ENCODE assay signal across 19 cellular contexts in genomic region chr1:93565496-93566221, GRCh38.
DNase-seq lines count a peak whose midpoint lies in the region; FAIRE-seq and TF ChIP-seq lines count a peak whose summit lies in the region.
"Had no signal": no experiment of that assay in that cellular context is flagged by ENCODE, and none has a peak within 500 bp of the region (broad histone marks: within the 10 kb centered on the region; RNA-seq: fewer than 3 reads in every experiment).

No MANE protein-coding gene starts in this region.

- H4K20me1 ChIP-seq in SK-N-SH (ENCODE audit: insufficient read depth) (peaks cover 19% of the 10 kb centered on the region), osteoblast (ENCODE audit: insufficient read depth, low read length) (peaks cover 9% of the 10 kb centered on the region)

- no peak for TF ChIP-seq EP300 in SK-N-SH (IDR thresholded peaks at IDR 0.05; ENCODE audit: borderline replicate concordance in 1 of 2, low read depth in 1 of 2, low read length in 1 of 2)

- H3K9me3 ChIP-seq in SK-N-SH (no peaks in the 10 kb centered on the region), osteoblast (ENCODE audit: low read depth, low read length) (no peaks in the 10 kb centered on the region)
- H3K9me3 ChIP-seq: tibial artery had no signal

- no peak overlapping the region for H3K9ac ChIP-seq in SK-N-SH

- H3K4me2 ChIP-seq in SK-N-SH: peak overlapping the region; percentile 23; the same call in 1 of the 2 replicates
- no peak overlapping the region for H3K4me2 ChIP-seq in osteoblast (ENCODE audit: insufficient read depth, low read length)

- CTCF ChIA-PET in SK-N-SH (lab: Yijun Ruan, JAX): no interaction called here

- TF ChIP-seq CTCF in SK-N-SH (IDR thresholded peaks at IDR 0.05) (no peak), fibroblast of mammary gland (conservative IDR thresholded peaks at IDR 0.05; ENCODE audit: control insufficient read depth, insufficient read depth, low read depth, low read length) (no peak), osteoblast (IDR thresholded peaks at IDR 0.05; ENCODE audit: extremely low read depth, low read depth, low read length) (no peak)

- TF ChIP-seq RAD21 in SK-N-SH (IDR thresholded peaks at IDR 0.05; ENCODE audit: low read length): no peak

- DNase-seq in AG08395 (ENCODE audit: low spot score) (peak; percentile 31), SK-N-SH (no peak), fibroblast of mammary gland (ENCODE audit: low read depth) (peak; percentile 70), osteoblast (ENCODE audit: insufficient read length, low spot score, missing footprints) (peak; percentile 71), frontal cortex (ENCODE audit: low spot score in 2 of 2) (no peak), SIG-M5 treated with dmso at 0.1 percent for 504 hours (lab: John Stamatoyannopoulos, UW; ENCODE audit: unreplicated experiment) (no peak), NCI-H345 (lab: John Stamatoyannopoulos, UW) (no peak), NCI-H774 (lab: John Stamatoyannopoulos, UW) (no peak)
- DNase-seq: activated CD4-positive, alpha-beta T cell treated with anti-CD3 and anti-CD28 coated beads for 1 hour; activated T-cell treated with anti-CD3 and anti-CD28 coated beads, Interleukin-2, amount 50 U/mL, for 48 hours; effector CD8-positive, alpha-beta T cell; hippocampal formation; mesendoderm; NCI-H1048; NCI-H510A; nucleus accumbens; stimulated activated CD4-positive, alpha-beta T cell treated with anti-CD3 and anti-CD28 coated beads, Interleukin-12 subunit alpha, Interleukin-12 subunit beta, amount 100 ng/mL, for 4 hours; tibial artery had no signal

- H3K4me1 ChIP-seq in SK-N-SH (ENCODE audit: control insufficient read depth in 1 of 2, insufficient read depth in 2 of 2, low read depth in 1 of 2, low read length in 1 of 2) (peaks cover 6 to 17% of the 10 kb centered on the region in 2 experiments; a peak in 3 of 4 replicates), osteoblast (ENCODE audit: insufficient read depth, low read length) (peaks cover 23% of the 10 kb centered on the region)

- H3K27ac ChIP-seq in SK-N-SH (ENCODE audit: low read depth in 2 of 2, low read length in 1 of 2) (peak overlapping the region in 1 of 2 experiments; percentile 80; a peak in 3 of 4 replicates), osteoblast (ENCODE audit: low read depth, low read length) (peak overlapping the region; percentile 68)
- H3K27ac ChIP-seq: tibial artery had no signal

- H3F3A ChIP-seq in SK-N-SH (replicated peaks; ENCODE audit: insufficient read depth): peaks cover 87% of the 10 kb centered on the region

- 71% methylated on average over 4 of the region's 4 CpGs for WGBS in SK-N-SH (ENCODE audit: low lambda C conversion rate)

- no peak overlapping the region for H2AFZ ChIP-seq in SK-N-SH (ENCODE audit: low read depth)
- H2AFZ ChIP-seq in osteoblast (ENCODE audit: low read length): no peak overlapping the region

- POLR2A ChIA-PET in SK-N-SH (lab: Yijun Ruan, JAX): no interaction called here

- H3K4me3 ChIP-seq in SK-N-SH (ENCODE audit: low read depth in 2 of 2, low read length in 1 of 2): no peak overlapping the region
- no peak overlapping the region for H3K4me3 ChIP-seq in fibroblast of mammary gland (ENCODE audit: control insufficient read depth, low read depth, low read length)
- H3K4me3 ChIP-seq in osteoblast (ENCODE audit: insufficient read depth, low read length): no peak overlapping the region
- H3K4me3 ChIP-seq: tibial artery had no signal

- no peak for FAIRE-seq in frontal cortex (lab: Jason Lieb, UNC)
- FAIRE-seq: HTR-8/SVneo had no signal

- H3K27me3 ChIP-seq in SK-N-SH (ENCODE audit: insufficient read depth) (no peaks in the 10 kb centered on the region), osteoblast (ENCODE audit: insufficient read depth, low read length) (no peaks in the 10 kb centered on the region)
- H3K27me3 ChIP-seq: tibial artery had no signal

- peaks cover 63 to 84% of the 10 kb centered on the region in 2 experiments for H3K36me3 ChIP-seq in SK-N-SH (replicated peaks in 1 of 2; ENCODE audit: control insufficient read depth in 1 of 2, insufficient read depth in 2 of 2, low read length in 1 of 2)
- H3K36me3 ChIP-seq in osteoblast (ENCODE audit: insufficient read depth, low read length): peaks cover 57% of the 10 kb centered on the region

- no peaks in the 10 kb centered on the region for H3K9me2 ChIP-seq in SK-N-SH

- H3K79me2 ChIP-seq in SK-N-SH (ENCODE audit: insufficient read depth): peaks cover 23% of the 10 kb centered on the region
- H3K79me2 ChIP-seq in osteoblast (ENCODE audit: insufficient read depth, low read length): peaks cover 3% of the 10 kb centered on the region

TF ChIP-seq in SK-N-SH, 30 proteins besides CTCF, POLR2A, EP300 and RAD21:
- TF ChIP-seq USF1 (IDR thresholded peaks at IDR 0.05; ENCODE audit: borderline replicate concordance, low read depth) (peak; percentile 24; the same call in 1 of the 2 replicates), NFIC (IDR thresholded peaks at IDR 0.05; ENCODE audit: borderline replicate concordance) (0 out of 2 replicates have a peak, but pooled peaks have one; percentile 43), TCF12 (IDR thresholded peaks at IDR 0.05) (0 out of 2 replicates have a peak, but pooled peaks have one; percentile 16)
- TF ChIP-seq, protein P1, sequence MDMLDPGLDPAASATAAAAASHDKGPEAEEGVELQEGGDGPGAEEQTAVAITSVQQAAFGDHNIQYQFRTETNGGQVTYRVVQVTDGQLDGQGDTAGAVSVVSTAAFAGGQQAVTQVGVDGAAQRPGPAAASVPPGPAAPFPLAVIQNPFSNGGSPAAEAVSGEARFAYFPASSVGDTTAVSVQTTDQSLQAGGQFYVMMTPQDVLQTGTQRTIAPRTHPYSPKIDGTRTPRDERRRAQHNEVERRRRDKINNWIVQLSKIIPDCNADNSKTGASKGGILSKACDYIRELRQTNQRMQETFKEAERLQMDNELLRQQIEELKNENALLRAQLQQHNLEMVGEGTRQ (IDR thresholded peaks at IDR 0.05; ENCODE audit: borderline replicate concordance, low read depth, low read length): no peak
- TF ChIP-seq, protein P2, sequence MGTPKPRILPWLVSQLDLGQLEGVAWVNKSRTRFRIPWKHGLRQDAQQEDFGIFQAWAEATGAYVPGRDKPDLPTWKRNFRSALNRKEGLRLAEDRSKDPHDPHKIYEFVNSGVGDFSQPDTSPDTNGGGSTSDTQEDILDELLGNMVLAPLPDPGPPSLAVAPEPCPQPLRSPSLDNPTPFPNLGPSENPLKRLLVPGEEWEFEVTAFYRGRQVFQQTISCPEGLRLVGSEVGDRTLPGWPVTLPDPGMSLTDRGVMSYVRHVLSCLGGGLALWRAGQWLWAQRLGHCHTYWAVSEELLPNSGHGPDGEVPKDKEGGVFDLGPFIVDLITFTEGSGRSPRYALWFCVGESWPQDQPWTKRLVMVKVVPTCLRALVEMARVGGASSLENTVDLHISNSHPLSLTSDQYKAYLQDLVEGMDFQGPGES (IDR thresholded peaks at IDR 0.05; ENCODE audit: low read depth, low read length): no peak

Comparison
In these comparisons a context has a peak if more than half of its experiments do, and no peak if none do; other contexts are left out.
1. DNase-seq: peak in AG08395 (single experiment), fibroblast of mammary gland (single experiment) and osteoblast (single experiment); none in SK-N-SH (single experiment), frontal cortex (0 of 2), SIG-M5 treated with dmso at 0.1 percent for 504 hours (single experiment), NCI-H345 (single experiment) and NCI-H774 (single experiment).